In the genomic region with DNA sequence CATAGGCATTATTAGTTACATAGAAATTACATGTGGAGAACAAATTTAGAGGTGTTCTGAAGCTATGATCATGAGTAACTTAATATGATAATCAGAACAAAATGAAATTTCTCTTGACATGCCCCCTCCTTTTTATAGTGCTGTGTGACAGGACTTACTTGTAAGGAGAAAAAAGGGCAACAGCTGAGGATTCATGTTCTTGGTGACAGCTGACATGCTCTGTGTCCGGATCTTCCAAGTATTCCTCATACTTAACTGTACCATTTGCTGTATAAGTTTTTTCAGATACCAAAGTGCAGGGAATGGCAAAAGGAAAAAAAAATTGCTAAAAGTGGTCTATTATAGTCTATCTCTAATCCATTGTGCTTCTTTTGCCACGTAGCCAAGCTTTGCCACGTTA, we compare ENCODE assay signal across 23 cellular contexts. TPM values are rescaled to one million over a fixed set of nuclear protein-coding genes. Genes with fewer than 3 reads are reported as not detected.
A peak's percentile ranks its signal among the peaks of the same experiment; 100 is the strongest.
DNase-seq lines count a peak whose midpoint lies in the region; ATAC-seq, FAIRE-seq and TF ChIP-seq lines count a peak whose summit lies in the region.
"Had no signal": no experiment of that assay in that cellular context is flagged by ENCODE, and none has a peak within 500 bp of the region (broad histone marks: within the 10 kb centered on the region; RNA-seq: fewer than 3 reads in every experiment).

No MANE protein-coding gene starts in this region.

- intact Hi-C loops in psoas muscle (cut with DNase I) = loop anchor here in 1 of 2 donors (2.0 kb wide), 1 partner anchor 72 kb away; no protein-coding TSS in a partner anchor

- H3K36me3 ChIP-seq in SJCRH30 = no peaks in the 10 kb centered on the region
- no peaks in the 10 kb centered on the region for H3K36me3 ChIP-seq in psoas muscle (ENCODE audit: insufficient read depth in 1 of 2, low read depth in 1 of 2)
- no peaks in the 10 kb centered on the region for H3K36me3 ChIP-seq in skeletal muscle tissue (ENCODE audit: control insufficient read depth in 3 of 3, insufficient read depth in 3 of 3, low read length in 3 of 3)
- H3K36me3 ChIP-seq: BE2C, HAP-1 had no signal

- H3K4me3 ChIP-seq in SJCRH30 = no peak overlapping the region; the same call in 1 of the 2 replicates
- H3K4me3 ChIP-seq in psoas muscle = no peak overlapping the region
- H3K4me3 ChIP-seq in skeletal muscle tissue (ENCODE audit: low read length in 3 of 3) = no peak overlapping the region
- H3K4me3 ChIP-seq: GM23248, HAP-1 had no signal

- H3K4me1 ChIP-seq in SJCRH30 (peaks cover 20% of the 10 kb centered on the region), psoas muscle (peaks cover 45% of the 10 kb centered on the region), skeletal muscle tissue (ENCODE audit: control insufficient read depth in 3 of 3, insufficient read depth in 3 of 3, low read length in 3 of 3) (peaks cover 6 to 8% (median 7%) of the 10 kb centered on the region in 3 donors)
- H3K4me1 ChIP-seq: BE2C, Caco-2, HAP-1 had no signal

- FAIRE-seq in urothelium cell line (lab: Jason Lieb, UNC) = no peak
- FAIRE-seq: A204.1, D721Med, GM12892 had no signal

- TF ChIP-seq CTCF in psoas muscle (IDR thresholded peaks at IDR 0.05) (no peak), GM13977 (IDR thresholded peaks at IDR 0.05; ENCODE audit: extremely low read depth, insufficient read depth, missing control alignments) (no peak)

- ATAC-seq in psoas muscle (peak in 3 of 4 donors; percentile 38 to 43 (median 43)), HG02970 (IDR thresholded peaks at IDR 0.05; ENCODE audit: low FRiP score, unreplicated experiment) (no peak)

- H3K9ac ChIP-seq in skeletal muscle tissue (ENCODE audit: low read depth in 1 of 3, low read length in 3 of 3) = peak overlapping the region in 2 of 3 donors; percentile 35 to 41
- H3K9ac ChIP-seq: GM23248 had no signal

- DNase-seq in SJCRH30 = peak; percentile 41 to 65
- peak; percentile 82 for DNase-seq in myocyte (ENCODE audit: low read depth)
- no peak for DNase-seq in psoas muscle
- DNase-seq in GM13977 (ENCODE audit: low spot score) = no peak
- no peak for DNase-seq in urothelium cell line (ENCODE audit: low spot score)
- DNase-seq: ACHN; BE2C; C1 segment of cervical spinal cord; Caco-2; CD4-positive, CD25-positive, alpha-beta regulatory T cell; CD8-positive, alpha-beta memory T cell; GDM1 had no signal

- 0 out of 2 replicates have a peak, but pooled peaks cover 2% of the 10 kb centered on the region for H3K9me3 ChIP-seq in SJCRH30 (replicated peaks)
- no peaks in the 10 kb centered on the region for H3K9me3 ChIP-seq in psoas muscle
- no peaks in the 10 kb centered on the region for H3K9me3 ChIP-seq in skeletal muscle tissue (ENCODE audit: control insufficient read depth in 3 of 3, low read length in 3 of 3)
- H3K9me3 ChIP-seq: BE2C, Caco-2, HAP-1 had no signal

- WGBS in psoas muscle, 3 donors = 26 to 43% (median 26%) methylated on average over 3 of the region's 3 CpGs

- no peaks in the 10 kb centered on the region for H3K27me3 ChIP-seq in SJCRH30
- no peaks in the 10 kb centered on the region for H3K27me3 ChIP-seq in psoas muscle (ENCODE audit: insufficient read depth in 3 of 3, low read length in 2 of 3)
- no peaks in the 10 kb centered on the region for H3K27me3 ChIP-seq in skeletal muscle tissue (ENCODE audit: control insufficient read depth in 3 of 3, insufficient read depth in 3 of 3, low read length in 3 of 3)

- H3K27ac ChIP-seq in SJCRH30 = peak overlapping the region; percentile 85
- H3K27ac ChIP-seq in psoas muscle = peak overlapping the region; percentile 85
- peak overlapping the region; percentile 80 for H3K27ac ChIP-seq in skeletal muscle tissue (ENCODE audit: low read depth, low read length)
- H3K27ac ChIP-seq: GM23248, HL-60 had no signal

- in situ Hi-C loops in GM13977 (cut with MboI; ENCODE audit: low pct_unique_long_range_greater_than_20kb, low sequenced_read_pairs, unreplicated experiment) = no loop called here

RNA-seq across cellular contexts. Expression of a gene that starts 3.5 kb away (rescaled TPM):
- 2.2 and 3.3 TPM in 2 replicates for total RNA-seq in SJCRH30 (2014; rRNA removed; shearing (Covaris generic))
- total RNA-seq in myocyte = 391 and 635 TPM in 2 replicates
- 354 TPM for polyA plus RNA-seq in myocyte (2012)
- total RNA-seq in psoas muscle = 1,000 to 10,000 TPM; 2,801 to 9,971 (median 3,746) TPM
- polyA plus RNA-seq in psoas muscle = 1,000 to 10,000 TPM; 2,439 to 6,609 (median 5,589) TPM
- 6,507 TPM for total RNA-seq in skeletal muscle tissue
- total RNA-seq: Caco-2; CD4-positive, CD25-positive, alpha-beta regulatory T cell; CD8-positive, alpha-beta memory T cell; Daoy; GM23248; H4; HT1080 had no signal
- polyA plus RNA-seq: CD4-positive, CD25-positive, alpha-beta regulatory T cell; CD8-positive, alpha-beta memory T cell; GM23248 had no signal

Comparison
In these comparisons a context has a peak if more than half of its experiments do, and no peak if none do; other contexts are left out.
1. DNase-seq: peak in SJCRH30 (2 of 2) and myocyte (single experiment); none in psoas muscle (0 of 2), GM13977 (single experiment) and urothelium cell line (single experiment).
2. RNA of a gene that starts 3.5 kb away (total RNA-seq): 6,507 TPM in skeletal muscle tissue (single experiment), 2,801 to 9,971 TPM in psoas muscle and 391 to 635 TPM in myocyte; 2.2 to 3.3 TPM in SJCRH30; every median in the first group is over 10 times any median in the second.
3. Peak in every context shown above with its lines, with median percentiles within 50 percentile points of each other: H3K27ac ChIP-seq.